ENCODE assay signal across 8 cellular contexts in genomic region chr14:72962336-72962754, GRCh38. TPM values are rescaled to one million over a fixed set of nuclear protein-coding genes. Genes with fewer than 3 reads are reported as not detected.
DNase-seq lines count a peak whose midpoint lies in the region; ATAC-seq and TF ChIP-seq lines count a peak whose summit lies in the region.
"Not testable (repeated sequence)": the region's sequence is repeated elsewhere in the genome, so short reads cannot be mapped to it uniquely, and the experiment has no call there.

No MANE protein-coding gene starts in this region.

- not testable (repeated sequence) for H3K9ac ChIP-seq in IMR-90 (ENCODE audit: low read depth, low read length)

- peak; percentile 55 for DNase-seq in DMS53 (lab: John Stamatoyannopoulos, UW)
- peak; percentile 81 for DNase-seq in IMR-90
- DNase-seq in NCI-H2227 treated with DMSO at 0.1 percent for 48 hours (lab: John Stamatoyannopoulos, UW): peak; percentile 76
- DNase-seq in SW480 (ENCODE audit: low spot score): peak; percentile 44
- DNase-seq in cardiac fibroblast (ENCODE audit: low read depth in 2 of 2): peak; percentile 58 to 79
- peak; percentile 51 to 71 for DNase-seq in foreskin fibroblast
- DNase-seq in mucosa of gallbladder (ENCODE audit: low spot score): peak; percentile 16
- DNase-seq in type B pancreatic cell (ENCODE audit: extremely low spot score, unreplicated experiment): not testable (repeated sequence)

- not testable (repeated sequence) for H3K27me3 ChIP-seq in IMR-90 (ENCODE audit: control insufficient read depth, insufficient read depth, low read length)

- in situ Hi-C loops in IMR-90 (cut with MboI; ENCODE audit: low sequenced_read_pairs): not testable (repeated sequence)

- not testable (repeated sequence) for H3K4ac ChIP-seq in IMR-90 (ENCODE audit: low read depth, low read length)

- H3K36me3 Mint-ChIP-seq in type B pancreatic cell: peaks cover 12% of the 10 kb centered on the region

- dilution Hi-C loops in IMR-90 (cut with HindIII; ENCODE audit: low sequenced_read_pairs, unreplicated experiment): not testable (repeated sequence)

- H2AK9ac ChIP-seq in IMR-90 (replicated peaks; ENCODE audit: low read depth, low read length, poor library complexity): not testable (repeated sequence)

- H4K5ac ChIP-seq in IMR-90 (ENCODE audit: low read depth, low read length): not testable (repeated sequence)

- POLR2A ChIA-PET in IMR-90 (lab: Charles Lee; ENCODE audit: unreplicated experiment): not testable (repeated sequence)

- not testable (repeated sequence) for H3K9me3 Mint-ChIP-seq in type B pancreatic cell

- H3K79me1 ChIP-seq in IMR-90 (ENCODE audit: low read depth in 1 of 2, low read length in 2 of 2): not testable (repeated sequence)

- H3K4me2 ChIP-seq in IMR-90 (ENCODE audit: low read depth, low read length): not testable (repeated sequence)

- H3K23ac ChIP-seq in IMR-90 (ENCODE audit: low read depth, low read length): not testable (repeated sequence)

- not testable (repeated sequence) for H2BK20ac ChIP-seq in IMR-90 (ENCODE audit: low read depth, low read length)

- TF ChIP-seq POLR2A in IMR-90 (IDR thresholded peaks at IDR 0.05; ENCODE audit: low read depth, low read length): not testable (repeated sequence)

- not testable (repeated sequence) for H3K56ac ChIP-seq in IMR-90 (ENCODE audit: extremely low read depth, insufficient read depth, low read length)

- not testable (repeated sequence) for H2BK120ac ChIP-seq in IMR-90 (ENCODE audit: low read depth, low read length)

- H3K14ac ChIP-seq in IMR-90 (replicated peaks; ENCODE audit: low read depth, low read length): not testable (repeated sequence)

- intact Hi-C loops in IMR-90 (cut with micrococcal nuclease): not testable (repeated sequence)

- peak overlapping the region; percentile 73 for H3K27ac Mint-ChIP-seq in type B pancreatic cell

- not testable (repeated sequence) for H3K4me3 Mint-ChIP-seq in type B pancreatic cell

- TF ChIP-seq RAD21 in IMR-90 (IDR thresholded peaks at IDR 0.05; ENCODE audit: low read length): not testable (repeated sequence)

- not testable (repeated sequence) for BruUV-seq in IMR-90 (replicated peaks; lab: Mats Ljungman, UMichigan)

- H4K8ac ChIP-seq in IMR-90 (ENCODE audit: low read depth in 2 of 2, low read length in 2 of 2): not testable (repeated sequence)

- H2BK15ac ChIP-seq in IMR-90 (ENCODE audit: low read depth, low read length): not testable (repeated sequence)

- H3K9me3 ChIP-seq in IMR-90 (ENCODE audit: control insufficient read depth, insufficient read depth, low read length): not testable (repeated sequence)

- ATAC-seq in IMR-90 (ENCODE audit: low read depth): peak; percentile 31

- H3K4me1 Mint-ChIP-seq in type B pancreatic cell (ENCODE audit: unreplicated experiment): not testable (repeated sequence)

- not testable (repeated sequence) for H3K27me3 Mint-ChIP-seq in type B pancreatic cell

- H3K27ac ChIP-seq in IMR-90 (ENCODE audit: insufficient read depth, low read length): not testable (repeated sequence)

- H4K20me1 ChIP-seq in IMR-90 (ENCODE audit: insufficient read depth, low read length): not testable (repeated sequence)

- TF ChIP-seq CTCF in IMR-90 (conservative IDR thresholded peaks at IDR 0.05; ENCODE audit: low read depth, low read length); cardiac fibroblast (IDR thresholded peaks at IDR 0.05; ENCODE audit: low read depth, low read length); foreskin fibroblast (IDR thresholded peaks at IDR 0.05; ENCODE audit: low read depth, low read length); type B pancreatic cell (conservative IDR thresholded peaks at IDR 0.05): not testable (repeated sequence)

- peak overlapping the region; percentile 18 for H2AFZ ChIP-seq in IMR-90 (replicated peaks; ENCODE audit: low read length, poor library complexity)

- H3K9me1 ChIP-seq in IMR-90 (ENCODE audit: insufficient read depth, low read length): peaks cover 21% of the 10 kb centered on the region

- peaks cover 16% of the 10 kb centered on the region for H3K36me3 ChIP-seq in IMR-90 (ENCODE audit: control insufficient read depth, insufficient read depth, low read length)

- H4K91ac ChIP-seq in IMR-90 (ENCODE audit: insufficient read depth, low read depth, low read length): not testable (repeated sequence)

- H3K4me3 ChIP-seq in IMR-90 (ENCODE audit: insufficient read depth, low read depth, low read length); cardiac fibroblast (replicated peaks in 1 of 2; ENCODE audit: low read depth in 2 of 2, low read length in 2 of 2); foreskin fibroblast (ENCODE audit: low read depth in 1 of 2, low read length in 2 of 2): not testable (repeated sequence)

- not testable (repeated sequence) for H2BK5ac ChIP-seq in IMR-90 (ENCODE audit: low read depth, low read length, poor library complexity, severe bottlenecking)

- not testable (repeated sequence) for H3K18ac ChIP-seq in IMR-90 (ENCODE audit: low read depth, low read length)

- H3K4me1 ChIP-seq in IMR-90 (ENCODE audit: control insufficient read depth, insufficient read depth, low read length): not testable (repeated sequence)

- CTCF ChIA-PET in IMR-90 (lab: Yijun Ruan, JAX): interaction anchor here (0.8 to 1.8 kb wide), 3 partner anchors 14 to 508 kb away, joined by 3 to 6 read pairs (median 6); no protein-coding TSS in a partner anchor

- not testable (repeated sequence) for H2AK5ac ChIP-seq in IMR-90 (ENCODE audit: low read depth, low read length)

- WGBS in IMR-90 (ENCODE audit: extremely low coverage in 2 of 2, insufficient read length in 1 of 2), 2 experiments: 92% methylated on average over 4 of the region's 10 CpGs; no CpG with 5 or more reads in 1 of the 2 experiments

RNA-seq across cellular contexts. Expression of gene DCAF4, which starts 36.1 kb away (rescaled TPM):
- 24.7 and 29.4 TPM in 2 replicates for total RNA-seq in IMR-90 (2012; rRNA removed)
- polyA plus RNA-seq in IMR-90 (2012; rRNA removed): 22.8 and 28.8 TPM in 2 replicates
- 12.6 and 23.5 TPM in 2 replicates for polyA plus RNA-seq in IMR-90 (2012; cell fraction: cytosol; rRNA removed)
- polyA plus RNA-seq in IMR-90 (2012; cell fraction: nucleus; rRNA removed; ENCODE audit: low replicate concordance): 35.2 and 102 TPM in 2 replicates
- 14.7 TPM for total RNA-seq in mucosa of gallbladder
- 11.0 and 17.9 TPM in 2 replicates for total RNA-seq in type B pancreatic cell (ENCODE audit: low replicate concordance)
